ENCODE assay signal across 8 cellular contexts in genomic region chr15:73633111-73633990, GRCh38. TPM values are rescaled to one million over a fixed set of nuclear protein-coding genes. Genes with fewer than 3 reads are reported as not detected.
DNase-seq lines count a peak whose midpoint lies in the region; ATAC-seq, FAIRE-seq and TF ChIP-seq lines count a peak whose summit lies in the region.

Gene NPTN (minus strand): TSS chr15:73633389. CDS start chr15:73633215, 174 bp downstream.

- H3K4me2 ChIP-seq in Loucy (ENCODE audit: low read depth, low read length, poor library complexity, severe bottlenecking): peak within 1 kb of the TSS; percentile 96

- TF ChIP-seq CTCF in Loucy (conservative IDR thresholded peaks at IDR 0.05; ENCODE audit: low read length) (no peak), fibroblast of the aortic adventitia (IDR thresholded peaks at IDR 0.05; ENCODE audit: insufficient read depth, low read length) (no peak), nephron progenitor cell (IDR thresholded peaks at IDR 0.05) (no peak)

- no peaks in the 10 kb centered on the region for H3K36me3 ChIP-seq in Loucy (ENCODE audit: insufficient read depth, low read length)

- no peaks in the 10 kb centered on the region for H3K9me3 Mint-ChIP-seq in nephron progenitor cell
- no peaks in the 10 kb centered on the region for H3K9me3 Mint-ChIP-seq in stimulated activated naive CD8-positive, alpha-beta T cell treated with anti-CD3 and anti-CD28 coated beads, Interleukin-15, amount 100 ng/mL, for 72 hours

- no peaks in the 10 kb centered on the region for H3K9me2 ChIP-seq in Loucy (replicated peaks; ENCODE audit: low read depth, low read length)

- no peaks in the 10 kb centered on the region for H3K27me3 ChIP-seq in Loucy (ENCODE audit: insufficient read depth, low read length, poor library complexity, severe bottlenecking)

- DNase-seq in EL (peak; percentile 98), H54 (ENCODE audit: insufficient read length, low spot score) (peak; percentile 76), fibroblast of the aortic adventitia (ENCODE audit: low read depth) (peak; percentile 96), nephron progenitor cell (peak; percentile 98)
- DNase-seq in activated effector memory CD4-positive, alpha-beta T cell treated with Interleukin-2 at 50 U/mL for 16 hours: peak; percentile 98
- DNase-seq in stimulated activated naive CD8-positive, alpha-beta T cell treated with anti-CD3 and anti-CD28 coated beads, Interleukin-15, amount 100 ng/mL, for 72 hours: peak; percentile 99

- peaks cover 58% of the 10 kb centered on the region for H3K4me1 Mint-ChIP-seq in nephron progenitor cell
- H3K4me1 Mint-ChIP-seq in stimulated activated naive CD8-positive, alpha-beta T cell treated with anti-CD3 and anti-CD28 coated beads, Interleukin-15, amount 100 ng/mL, for 72 hours: peaks cover 58% of the 10 kb centered on the region

- peak within 1 kb of the TSS; percentile 97 for H3K27ac Mint-ChIP-seq in nephron progenitor cell
- peak within 1 kb of the TSS; percentile 83 to 93 for H3K27ac Mint-ChIP-seq in stimulated activated naive CD8-positive, alpha-beta T cell treated with anti-CD3 and anti-CD28 coated beads, Interleukin-15, amount 100 ng/mL, for 72 hours

- no peak for FAIRE-seq in H54 (lab: Jason Lieb, UNC)

- ATAC-seq in stimulated activated naive CD8-positive, alpha-beta T cell treated with anti-CD3 and anti-CD28 coated beads, Interleukin-15, amount 100 ng/mL, for 72 hours: peak; percentile 95

- peaks cover 43% of the 10 kb centered on the region for H4K20me1 ChIP-seq in Loucy (ENCODE audit: insufficient read depth, low read length, poor library complexity, severe bottlenecking)

- H3K36me3 Mint-ChIP-seq in nephron progenitor cell (ENCODE audit: low read depth): no peaks in the 10 kb centered on the region

- no peaks in the 10 kb centered on the region for H3F3A ChIP-seq in Loucy (ENCODE audit: low read depth)

- peak within 1 kb of the TSS; percentile 94 for H3K4me3 Mint-ChIP-seq in nephron progenitor cell
- H3K4me3 Mint-ChIP-seq in stimulated activated naive CD8-positive, alpha-beta T cell treated with anti-CD3 and anti-CD28 coated beads, Interleukin-15, amount 100 ng/mL, for 72 hours: peak within 1 kb of the TSS; percentile 86 to 89

- no peaks in the 10 kb centered on the region for H3K9me3 ChIP-seq in Loucy (ENCODE audit: insufficient read depth, low read depth, low read length)

- H3K27me3 Mint-ChIP-seq in nephron progenitor cell (ENCODE audit: low read depth, poor library complexity): peaks cover 15% of the 10 kb centered on the region
- H3K27me3 Mint-ChIP-seq in stimulated activated naive CD8-positive, alpha-beta T cell treated with anti-CD3 and anti-CD28 coated beads, Interleukin-15, amount 100 ng/mL, for 72 hours: peaks cover 19% of the 10 kb centered on the region

- TF ChIP-seq POLR2A in H54 (IDR thresholded peaks at IDR 0.05; ENCODE audit: low read depth, low read length): peak; percentile 68
- peak; percentile 96 for TF ChIP-seq POLR2A in Raji (IDR thresholded peaks at IDR 0.05; ENCODE audit: insufficient read depth, low read depth, low read length)

- peaks cover 44% of the 10 kb centered on the region for H3K79me2 ChIP-seq in Loucy (ENCODE audit: insufficient read depth, low read length)

- H3K9ac ChIP-seq in Loucy (ENCODE audit: low read depth, low read length, poor library complexity, severe bottlenecking): peak within 1 kb of the TSS; percentile 82

- peak within 1 kb of the TSS; percentile 82 for H2AFZ ChIP-seq in Loucy (ENCODE audit: low read length)

- H3K4me3 ChIP-seq in Loucy (ENCODE audit: low read length, poor library complexity, severe bottlenecking) (peak within 1 kb of the TSS; percentile 72), fibroblast of the aortic adventitia (ENCODE audit: low read depth, low read length) (peak within 1 kb of the TSS; percentile 83)

- peaks cover 43% of the 10 kb centered on the region for H3K4me1 ChIP-seq in Loucy (ENCODE audit: insufficient read depth, low read length, poor library complexity, severe bottlenecking)

RNA-seq across cellular contexts. Expression of gene NPTN, which starts in this region (rescaled TPM):
- 55.4 and 72.6 TPM in 2 replicates for total RNA-seq in fibroblast of the aortic adventitia (ENCODE audit: low replicate concordance)

Comparison
In these comparisons a context has a peak if more than half of its experiments do, and no peak if none do; other contexts are left out.
1. Peak in every context shown above with its lines: DNase-seq, ATAC-seq and H3K4me3 ChIP-seq.